In the genomic region with DNA sequence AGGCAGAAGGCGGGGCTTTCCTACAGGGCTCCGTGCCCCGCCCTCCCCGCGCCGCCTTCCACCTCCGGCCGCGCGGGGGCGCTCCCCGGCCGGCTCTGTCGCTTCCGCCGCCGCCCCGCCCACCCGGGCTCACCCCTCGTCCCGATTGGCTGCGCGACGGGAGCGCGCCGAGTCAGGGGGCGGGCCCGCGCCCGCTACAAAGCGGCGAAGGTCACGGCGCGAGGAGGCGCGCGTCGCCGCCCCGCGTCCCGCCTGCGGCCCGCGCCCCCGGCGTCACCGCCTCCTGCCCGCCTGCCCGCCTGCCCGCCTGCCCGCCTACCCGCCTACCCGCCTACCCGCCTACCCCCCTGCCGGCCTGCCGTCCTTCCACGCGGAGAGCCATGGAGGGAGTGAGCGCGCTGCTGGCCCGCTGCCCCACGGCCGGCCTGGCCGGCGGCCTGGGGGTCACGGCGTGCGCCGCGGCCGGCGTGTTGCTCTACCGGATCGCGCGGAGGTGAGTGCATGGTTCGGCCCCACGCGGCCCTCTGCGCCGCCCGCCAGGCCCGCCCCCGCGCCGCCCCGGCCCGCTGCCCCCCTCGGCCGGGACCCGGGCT, we compare ENCODE assay signal across 1 cellular context.
TF ChIP-seq lines count a peak whose summit lies in the region.

A gene with protein sequence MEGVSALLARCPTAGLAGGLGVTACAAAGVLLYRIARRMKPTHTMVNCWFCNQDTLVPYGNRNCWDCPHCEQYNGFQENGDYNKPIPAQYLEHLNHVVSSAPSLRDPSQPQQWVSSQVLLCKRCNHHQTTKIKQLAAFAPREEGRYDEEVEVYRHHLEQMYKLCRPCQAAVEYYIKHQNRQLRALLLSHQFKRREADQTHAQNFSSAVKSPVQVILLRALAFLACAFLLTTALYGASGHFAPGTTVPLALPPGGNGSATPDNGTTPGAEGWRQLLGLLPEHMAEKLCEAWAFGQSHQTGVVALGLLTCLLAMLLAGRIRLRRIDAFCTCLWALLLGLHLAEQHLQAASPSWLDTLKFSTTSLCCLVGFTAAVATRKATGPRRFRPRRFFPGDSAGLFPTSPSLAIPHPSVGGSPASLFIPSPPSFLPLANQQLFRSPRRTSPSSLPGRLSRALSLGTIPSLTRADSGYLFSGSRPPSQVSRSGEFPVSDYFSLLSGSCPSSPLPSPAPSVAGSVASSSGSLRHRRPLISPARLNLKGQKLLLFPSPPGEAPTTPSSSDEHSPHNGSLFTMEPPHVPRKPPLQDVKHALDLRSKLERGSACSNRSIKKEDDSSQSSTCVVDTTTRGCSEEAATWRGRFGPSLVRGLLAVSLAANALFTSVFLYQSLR (plus strand): TSS at position 361 of the 593 bp plus-strand sequence. CDS start 20 bp downstream, at position 381.

TF ChIP-seq in WTC11, 78 proteins besides CTCF, POLR2A, EP300 and RAD21 (continued from another document):
- TF ChIP-seq, protein P1, sequence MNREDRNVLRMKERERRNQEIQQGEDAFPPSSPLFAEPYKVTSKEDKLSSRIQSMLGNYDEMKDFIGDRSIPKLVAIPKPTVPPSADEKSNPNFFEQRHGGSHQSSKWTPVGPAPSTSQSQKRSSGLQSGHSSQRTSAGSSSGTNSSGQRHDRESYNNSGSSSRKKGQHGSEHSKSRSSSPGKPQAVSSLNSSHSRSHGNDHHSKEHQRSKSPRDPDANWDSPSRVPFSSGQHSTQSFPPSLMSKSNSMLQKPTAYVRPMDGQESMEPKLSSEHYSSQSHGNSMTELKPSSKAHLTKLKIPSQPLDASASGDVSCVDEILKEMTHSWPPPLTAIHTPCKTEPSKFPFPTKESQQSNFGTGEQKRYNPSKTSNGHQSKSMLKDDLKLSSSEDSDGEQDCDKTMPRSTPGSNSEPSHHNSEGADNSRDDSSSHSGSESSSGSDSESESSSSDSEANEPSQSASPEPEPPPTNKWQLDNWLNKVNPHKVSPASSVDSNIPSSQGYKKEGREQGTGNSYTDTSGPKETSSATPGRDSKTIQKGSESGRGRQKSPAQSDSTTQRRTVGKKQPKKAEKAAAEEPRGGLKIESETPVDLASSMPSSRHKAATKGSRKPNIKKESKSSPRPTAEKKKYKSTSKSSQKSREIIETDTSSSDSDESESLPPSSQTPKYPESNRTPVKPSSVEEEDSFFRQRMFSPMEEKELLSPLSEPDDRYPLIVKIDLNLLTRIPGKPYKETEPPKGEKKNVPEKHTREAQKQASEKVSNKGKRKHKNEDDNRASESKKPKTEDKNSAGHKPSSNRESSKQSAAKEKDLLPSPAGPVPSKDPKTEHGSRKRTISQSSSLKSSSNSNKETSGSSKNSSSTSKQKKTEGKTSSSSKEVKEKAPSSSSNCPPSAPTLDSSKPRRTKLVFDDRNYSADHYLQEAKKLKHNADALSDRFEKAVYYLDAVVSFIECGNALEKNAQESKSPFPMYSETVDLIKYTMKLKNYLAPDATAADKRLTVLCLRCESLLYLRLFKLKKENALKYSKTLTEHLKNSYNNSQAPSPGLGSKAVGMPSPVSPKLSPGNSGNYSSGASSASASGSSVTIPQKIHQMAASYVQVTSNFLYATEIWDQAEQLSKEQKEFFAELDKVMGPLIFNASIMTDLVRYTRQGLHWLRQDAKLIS (CRISPR knock-in tag; IDR thresholded peaks at IDR 0.05; ENCODE audit: borderline replicate concordance): no peak
- TF ChIP-seq, protein P2, sequence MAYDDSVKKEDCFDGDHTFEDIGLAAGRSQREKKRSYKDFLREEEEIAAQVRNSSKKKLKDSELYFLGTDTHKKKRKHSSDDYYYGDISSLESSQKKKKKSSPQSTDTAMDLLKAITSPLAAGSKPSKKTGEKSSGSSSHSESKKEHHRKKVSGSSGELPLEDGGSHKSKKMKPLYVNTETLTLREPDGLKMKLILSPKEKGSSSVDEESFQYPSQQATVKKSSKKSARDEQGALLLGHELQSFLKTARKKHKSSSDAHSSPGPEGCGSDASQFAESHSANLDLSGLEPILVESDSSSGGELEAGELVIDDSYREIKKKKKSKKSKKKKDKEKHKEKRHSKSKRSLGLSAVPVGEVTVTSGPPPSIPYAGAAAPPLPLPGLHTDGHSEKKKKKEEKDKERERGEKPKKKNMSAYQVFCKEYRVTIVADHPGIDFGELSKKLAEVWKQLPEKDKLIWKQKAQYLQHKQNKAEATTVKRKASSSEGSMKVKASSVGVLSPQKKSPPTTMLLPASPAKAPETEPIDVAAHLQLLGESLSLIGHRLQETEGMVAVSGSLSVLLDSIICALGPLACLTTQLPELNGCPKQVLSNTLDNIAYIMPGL (CRISPR knock-in tag; IDR thresholded peaks at IDR 0.05): no peak
- TF ChIP-seq GTF2I (CRISPR knock-in tag; conservative IDR thresholded peaks at IDR 0.05) (no peak), FOXP1 (CRISPR knock-in tag; IDR thresholded peaks at IDR 0.05; ENCODE audit: borderline replicate concordance) (peak; percentile 60), ETV6 (CRISPR knock-in tag; IDR thresholded peaks at IDR 0.05) (peak; percentile 67), RELA (CRISPR knock-in tag; IDR thresholded peaks at IDR 0.05; ENCODE audit: borderline replicate concordance) (no peak), ATF1 (CRISPR knock-in tag; IDR thresholded peaks at IDR 0.05) (no peak), SOX15 (CRISPR knock-in tag; IDR thresholded peaks at IDR 0.05) (no peak), ZNF219 (CRISPR knock-in tag; IDR thresholded peaks at IDR 0.05; ENCODE audit: borderline replicate concordance) (no peak), ESRRA (CRISPR knock-in tag; IDR thresholded peaks at IDR 0.05; ENCODE audit: borderline replicate concordance) (no peak), CREM (CRISPR knock-in tag; IDR thresholded peaks at IDR 0.05) (no peak), SMAD3 (CRISPR knock-in tag; IDR thresholded peaks at IDR 0.05; ENCODE audit: borderline replicate concordance) (no peak)
- TF ChIP-seq, protein P3, sequence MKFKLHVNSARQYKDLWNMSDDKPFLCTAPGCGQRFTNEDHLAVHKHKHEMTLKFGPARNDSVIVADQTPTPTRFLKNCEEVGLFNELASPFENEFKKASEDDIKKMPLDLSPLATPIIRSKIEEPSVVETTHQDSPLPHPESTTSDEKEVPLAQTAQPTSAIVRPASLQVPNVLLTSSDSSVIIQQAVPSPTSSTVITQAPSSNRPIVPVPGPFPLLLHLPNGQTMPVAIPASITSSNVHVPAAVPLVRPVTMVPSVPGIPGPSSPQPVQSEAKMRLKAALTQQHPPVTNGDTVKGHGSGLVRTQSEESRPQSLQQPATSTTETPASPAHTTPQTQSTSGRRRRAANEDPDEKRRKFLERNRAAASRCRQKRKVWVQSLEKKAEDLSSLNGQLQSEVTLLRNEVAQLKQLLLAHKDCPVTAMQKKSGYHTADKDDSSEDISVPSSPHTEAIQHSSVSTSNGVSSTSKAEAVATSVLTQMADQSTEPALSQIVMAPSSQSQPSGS (CRISPR knock-in tag; IDR thresholded peaks at IDR 0.05; ENCODE audit: borderline replicate concordance, low read depth): no peak
- TF ChIP-seq, protein P4, sequence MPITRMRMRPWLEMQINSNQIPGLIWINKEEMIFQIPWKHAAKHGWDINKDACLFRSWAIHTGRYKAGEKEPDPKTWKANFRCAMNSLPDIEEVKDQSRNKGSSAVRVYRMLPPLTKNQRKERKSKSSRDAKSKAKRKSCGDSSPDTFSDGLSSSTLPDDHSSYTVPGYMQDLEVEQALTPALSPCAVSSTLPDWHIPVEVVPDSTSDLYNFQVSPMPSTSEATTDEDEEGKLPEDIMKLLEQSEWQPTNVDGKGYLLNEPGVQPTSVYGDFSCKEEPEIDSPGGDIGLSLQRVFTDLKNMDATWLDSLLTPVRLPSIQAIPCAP (CRISPR knock-in tag; IDR thresholded peaks at IDR 0.05): no peak
- TF ChIP-seq, protein P5, sequence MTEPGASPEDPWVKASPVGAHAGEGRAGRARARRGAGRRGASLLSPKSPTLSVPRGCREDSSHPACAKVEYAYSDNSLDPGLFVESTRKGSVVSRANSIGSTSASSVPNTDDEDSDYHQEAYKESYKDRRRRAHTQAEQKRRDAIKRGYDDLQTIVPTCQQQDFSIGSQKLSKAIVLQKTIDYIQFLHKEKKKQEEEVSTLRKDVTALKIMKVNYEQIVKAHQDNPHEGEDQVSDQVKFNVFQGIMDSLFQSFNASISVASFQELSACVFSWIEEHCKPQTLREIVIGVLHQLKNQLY (CRISPR knock-in tag; IDR thresholded peaks at IDR 0.05): no peak
- TF ChIP-seq, protein P6, sequence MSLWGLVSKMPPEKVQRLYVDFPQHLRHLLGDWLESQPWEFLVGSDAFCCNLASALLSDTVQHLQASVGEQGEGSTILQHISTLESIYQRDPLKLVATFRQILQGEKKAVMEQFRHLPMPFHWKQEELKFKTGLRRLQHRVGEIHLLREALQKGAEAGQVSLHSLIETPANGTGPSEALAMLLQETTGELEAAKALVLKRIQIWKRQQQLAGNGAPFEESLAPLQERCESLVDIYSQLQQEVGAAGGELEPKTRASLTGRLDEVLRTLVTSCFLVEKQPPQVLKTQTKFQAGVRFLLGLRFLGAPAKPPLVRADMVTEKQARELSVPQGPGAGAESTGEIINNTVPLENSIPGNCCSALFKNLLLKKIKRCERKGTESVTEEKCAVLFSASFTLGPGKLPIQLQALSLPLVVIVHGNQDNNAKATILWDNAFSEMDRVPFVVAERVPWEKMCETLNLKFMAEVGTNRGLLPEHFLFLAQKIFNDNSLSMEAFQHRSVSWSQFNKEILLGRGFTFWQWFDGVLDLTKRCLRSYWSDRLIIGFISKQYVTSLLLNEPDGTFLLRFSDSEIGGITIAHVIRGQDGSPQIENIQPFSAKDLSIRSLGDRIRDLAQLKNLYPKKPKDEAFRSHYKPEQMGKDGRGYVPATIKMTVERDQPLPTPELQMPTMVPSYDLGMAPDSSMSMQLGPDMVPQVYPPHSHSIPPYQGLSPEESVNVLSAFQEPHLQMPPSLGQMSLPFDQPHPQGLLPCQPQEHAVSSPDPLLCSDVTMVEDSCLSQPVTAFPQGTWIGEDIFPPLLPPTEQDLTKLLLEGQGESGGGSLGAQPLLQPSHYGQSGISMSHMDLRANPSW (CRISPR knock-in tag; conservative IDR thresholded peaks at IDR 0.05; ENCODE audit: low read depth): no peak
- TF ChIP-seq, protein P7, sequence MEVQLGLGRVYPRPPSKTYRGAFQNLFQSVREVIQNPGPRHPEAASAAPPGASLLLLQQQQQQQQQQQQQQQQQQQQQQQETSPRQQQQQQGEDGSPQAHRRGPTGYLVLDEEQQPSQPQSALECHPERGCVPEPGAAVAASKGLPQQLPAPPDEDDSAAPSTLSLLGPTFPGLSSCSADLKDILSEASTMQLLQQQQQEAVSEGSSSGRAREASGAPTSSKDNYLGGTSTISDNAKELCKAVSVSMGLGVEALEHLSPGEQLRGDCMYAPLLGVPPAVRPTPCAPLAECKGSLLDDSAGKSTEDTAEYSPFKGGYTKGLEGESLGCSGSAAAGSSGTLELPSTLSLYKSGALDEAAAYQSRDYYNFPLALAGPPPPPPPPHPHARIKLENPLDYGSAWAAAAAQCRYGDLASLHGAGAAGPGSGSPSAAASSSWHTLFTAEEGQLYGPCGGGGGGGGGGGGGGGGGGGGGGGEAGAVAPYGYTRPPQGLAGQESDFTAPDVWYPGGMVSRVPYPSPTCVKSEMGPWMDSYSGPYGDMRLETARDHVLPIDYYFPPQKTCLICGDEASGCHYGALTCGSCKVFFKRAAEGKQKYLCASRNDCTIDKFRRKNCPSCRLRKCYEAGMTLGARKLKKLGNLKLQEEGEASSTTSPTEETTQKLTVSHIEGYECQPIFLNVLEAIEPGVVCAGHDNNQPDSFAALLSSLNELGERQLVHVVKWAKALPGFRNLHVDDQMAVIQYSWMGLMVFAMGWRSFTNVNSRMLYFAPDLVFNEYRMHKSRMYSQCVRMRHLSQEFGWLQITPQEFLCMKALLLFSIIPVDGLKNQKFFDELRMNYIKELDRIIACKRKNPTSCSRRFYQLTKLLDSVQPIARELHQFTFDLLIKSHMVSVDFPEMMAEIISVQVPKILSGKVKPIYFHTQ (CRISPR knock-in tag; IDR thresholded peaks at IDR 0.05): no peak
- TF ChIP-seq, protein P8, sequence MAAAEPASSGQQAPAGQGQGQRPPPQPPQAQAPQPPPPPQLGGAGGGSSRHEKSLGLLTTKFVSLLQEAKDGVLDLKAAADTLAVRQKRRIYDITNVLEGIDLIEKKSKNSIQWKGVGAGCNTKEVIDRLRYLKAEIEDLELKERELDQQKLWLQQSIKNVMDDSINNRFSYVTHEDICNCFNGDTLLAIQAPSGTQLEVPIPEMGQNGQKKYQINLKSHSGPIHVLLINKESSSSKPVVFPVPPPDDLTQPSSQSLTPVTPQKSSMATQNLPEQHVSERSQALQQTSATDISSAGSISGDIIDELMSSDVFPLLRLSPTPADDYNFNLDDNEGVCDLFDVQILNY (CRISPR knock-in tag; IDR thresholded peaks at IDR 0.05): peak; percentile 78; the same call in 1 of the 2 replicates
- TF ChIP-seq, protein P9, sequence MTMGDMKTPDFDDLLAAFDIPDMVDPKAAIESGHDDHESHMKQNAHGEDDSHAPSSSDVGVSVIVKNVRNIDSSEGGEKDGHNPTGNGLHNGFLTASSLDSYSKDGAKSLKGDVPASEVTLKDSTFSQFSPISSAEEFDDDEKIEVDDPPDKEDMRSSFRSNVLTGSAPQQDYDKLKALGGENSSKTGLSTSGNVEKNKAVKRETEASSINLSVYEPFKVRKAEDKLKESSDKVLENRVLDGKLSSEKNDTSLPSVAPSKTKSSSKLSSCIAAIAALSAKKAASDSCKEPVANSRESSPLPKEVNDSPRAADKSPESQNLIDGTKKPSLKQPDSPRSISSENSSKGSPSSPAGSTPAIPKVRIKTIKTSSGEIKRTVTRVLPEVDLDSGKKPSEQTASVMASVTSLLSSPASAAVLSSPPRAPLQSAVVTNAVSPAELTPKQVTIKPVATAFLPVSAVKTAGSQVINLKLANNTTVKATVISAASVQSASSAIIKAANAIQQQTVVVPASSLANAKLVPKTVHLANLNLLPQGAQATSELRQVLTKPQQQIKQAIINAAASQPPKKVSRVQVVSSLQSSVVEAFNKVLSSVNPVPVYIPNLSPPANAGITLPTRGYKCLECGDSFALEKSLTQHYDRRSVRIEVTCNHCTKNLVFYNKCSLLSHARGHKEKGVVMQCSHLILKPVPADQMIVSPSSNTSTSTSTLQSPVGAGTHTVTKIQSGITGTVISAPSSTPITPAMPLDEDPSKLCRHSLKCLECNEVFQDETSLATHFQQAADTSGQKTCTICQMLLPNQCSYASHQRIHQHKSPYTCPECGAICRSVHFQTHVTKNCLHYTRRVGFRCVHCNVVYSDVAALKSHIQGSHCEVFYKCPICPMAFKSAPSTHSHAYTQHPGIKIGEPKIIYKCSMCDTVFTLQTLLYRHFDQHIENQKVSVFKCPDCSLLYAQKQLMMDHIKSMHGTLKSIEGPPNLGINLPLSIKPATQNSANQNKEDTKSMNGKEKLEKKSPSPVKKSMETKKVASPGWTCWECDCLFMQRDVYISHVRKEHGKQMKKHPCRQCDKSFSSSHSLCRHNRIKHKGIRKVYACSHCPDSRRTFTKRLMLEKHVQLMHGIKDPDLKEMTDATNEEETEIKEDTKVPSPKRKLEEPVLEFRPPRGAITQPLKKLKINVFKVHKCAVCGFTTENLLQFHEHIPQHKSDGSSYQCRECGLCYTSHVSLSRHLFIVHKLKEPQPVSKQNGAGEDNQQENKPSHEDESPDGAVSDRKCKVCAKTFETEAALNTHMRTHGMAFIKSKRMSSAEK (CRISPR knock-in tag; IDR thresholded peaks at IDR 0.05; ENCODE audit: borderline replicate concordance): no peak
- TF ChIP-seq, protein P10, sequence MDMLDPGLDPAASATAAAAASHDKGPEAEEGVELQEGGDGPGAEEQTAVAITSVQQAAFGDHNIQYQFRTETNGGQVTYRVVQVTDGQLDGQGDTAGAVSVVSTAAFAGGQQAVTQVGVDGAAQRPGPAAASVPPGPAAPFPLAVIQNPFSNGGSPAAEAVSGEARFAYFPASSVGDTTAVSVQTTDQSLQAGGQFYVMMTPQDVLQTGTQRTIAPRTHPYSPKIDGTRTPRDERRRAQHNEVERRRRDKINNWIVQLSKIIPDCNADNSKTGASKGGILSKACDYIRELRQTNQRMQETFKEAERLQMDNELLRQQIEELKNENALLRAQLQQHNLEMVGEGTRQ (CRISPR knock-in tag; IDR thresholded peaks at IDR 0.05): no peak
